ENCODE assay signal across 1 cellular context in genomic region chr20:41510847-41511453, GRCh38.
TF ChIP-seq lines count a peak whose summit lies in the region.

No MANE protein-coding gene starts in this region.

TF ChIP-seq in HepG2, 621 proteins besides CTCF, POLR2A, EP300 and RAD21 (continued from another document):
- TF ChIP-seq RFX5 (IDR thresholded peaks at IDR 0.05; ENCODE audit: low read depth, low read length) (peak; percentile 52; the same call in 1 of the 2 replicates), MAFG (CRISPR knock-in tag; IDR thresholded peaks at IDR 0.05) (peak; percentile 82)
